ENCODE assay signal across 8 cellular contexts in genomic region chr6:139323511-139324445, GRCh38. TPM values are rescaled to one million over a fixed set of nuclear protein-coding genes. Genes with fewer than 3 reads are reported as not detected.
DNase-seq lines count a peak whose midpoint lies in the region; ATAC-seq, FAIRE-seq and TF ChIP-seq lines count a peak whose summit lies in the region.

No MANE protein-coding gene starts in this region.

- FAIRE-seq in GM12892 (lab: Jason Lieb, UNC): peak; percentile 72

- no peak for TF ChIP-seq POLR2A in GM12892 (IDR thresholded peaks at IDR 0.05; ENCODE audit: low read depth, low read length)

- H3K9me3 ChIP-seq in skeletal muscle satellite cell (replicated peaks; ENCODE audit: low read length): no peaks in the 10 kb centered on the region

- peaks cover 11% of the 10 kb centered on the region for H3K9me3 Mint-ChIP-seq in activated naive CD4-positive, alpha-beta T cell treated with anti-CD3 and anti-CD28 coated beads for 36 hours

- intact Hi-C loops in activated naive CD4-positive, alpha-beta T cell treated with anti-CD3 and anti-CD28 coated beads for 36 hours (cut with micrococcal nuclease): loop anchor here (1.0 to 2.0 kb wide), 5 partner anchors 15 to 730 kb away; partner anchors contain the start of gene TXLNB
- intact Hi-C loops in left ventricle myocardium superior (cut with micrococcal nuclease): no loop called here

- peak overlapping the region; percentile 97 for H3K27ac Mint-ChIP-seq in activated naive CD4-positive, alpha-beta T cell treated with anti-CD3 and anti-CD28 coated beads for 36 hours

- H3K4me3 Mint-ChIP-seq in activated naive CD4-positive, alpha-beta T cell treated with anti-CD3 and anti-CD28 coated beads for 36 hours: peak overlapping the region; percentile 77

- peaks cover 31% of the 10 kb centered on the region for H3K4me1 Mint-ChIP-seq in activated naive CD4-positive, alpha-beta T cell treated with anti-CD3 and anti-CD28 coated beads for 36 hours (ENCODE audit: low read depth)

- no peaks in the 10 kb centered on the region for H3K27me3 Mint-ChIP-seq in activated naive CD4-positive, alpha-beta T cell treated with anti-CD3 and anti-CD28 coated beads for 36 hours (ENCODE audit: low read depth)

- peak overlapping the region; percentile 4 for H3K4me3 ChIP-seq in skeletal muscle satellite cell (ENCODE audit: low read length)

- H3K9ac ChIP-seq in skeletal muscle satellite cell (ENCODE audit: low read depth, low read length): no peak overlapping the region

- H3K4me1 ChIP-seq in skeletal muscle satellite cell (ENCODE audit: control insufficient read depth, insufficient read depth, low read length): peaks cover 6% of the 10 kb centered on the region

- no peaks in the 10 kb centered on the region for H3K36me3 ChIP-seq in skeletal muscle satellite cell (ENCODE audit: insufficient read depth, low read length)

- CTCF ChIA-PET in activated naive CD4-positive, alpha-beta T cell treated with anti-CD3 and anti-CD28 coated beads for 36 hours (lab: Charles Lee): interaction anchor here (0.5 to 0.9 kb wide), 4 partner anchors 14 to 177 kb away, joined by 3 to 7 read pairs (median 3); partner anchors contain the start of gene TXLNB

- H3K36me3 Mint-ChIP-seq in activated naive CD4-positive, alpha-beta T cell treated with anti-CD3 and anti-CD28 coated beads for 36 hours (ENCODE audit: low read depth): peaks cover 7% of the 10 kb centered on the region

- H3K27me3 ChIP-seq in skeletal muscle satellite cell (ENCODE audit: control insufficient read depth, insufficient read depth, low read length): no peaks in the 10 kb centered on the region

- H3K4me2 ChIP-seq in skeletal muscle satellite cell (ENCODE audit: low read length): peak overlapping the region; percentile 67

- ATAC-seq in HG02970 (IDR thresholded peaks at IDR 0.05; ENCODE audit: low FRiP score, unreplicated experiment) (peak; percentile 52), left ventricle myocardium superior (peak; percentile 86), GM19463 (IDR thresholded peaks at IDR 0.05; ENCODE audit: unreplicated experiment) (no peak)

- DNase-seq in GM12892 (ENCODE audit: insufficient read length) (no peak), SK-N-DZ (ENCODE audit: low spot score) (peak; percentile 50), left ventricle myocardium superior (peak; percentile 62), cerebellum (ENCODE audit: low spot score) (no peak)
- peak; percentile 88 for DNase-seq in activated naive CD4-positive, alpha-beta T cell treated with anti-CD3 and anti-CD28 coated beads for 36 hours

RNA-seq across cellular contexts. Expression of gene TXLNB, which starts 32.0 kb away (rescaled TPM):
- 1.7 TPM for polyA plus RNA-seq in GM12892 (2012; ENCODE audit: missing spikeins)
- polyA plus RNA-seq in SK-N-DZ (2014; cell fraction: cytosol; rRNA removed): 0.02 TPM in 1 of 2 replicates, not detected in the other
- polyA plus RNA-seq in SK-N-DZ (2014; cell fraction: nucleus; rRNA removed): 0.05 TPM in 1 of 2 replicates, not detected in the other
- under 1 TPM; 0.10 to 0.14 TPM for total RNA-seq in activated naive CD4-positive, alpha-beta T cell treated with anti-CD3 and anti-CD28 coated beads for 36 hours
- total RNA-seq in left ventricle myocardium superior: 133 TPM
- total RNA-seq in skeletal muscle satellite cell (2012; rRNA removed): 0.25 and 0.87 TPM in 2 replicates
- total RNA-seq in cerebellum: 0.73 TPM

RNA-seq across cellular contexts. Expression of gene CITED2, which starts 50.7 kb away (rescaled TPM):
- 4.3 TPM for polyA plus RNA-seq in GM12892 (2012; ENCODE audit: missing spikeins)
- 23.8 and 28.0 TPM in 2 replicates for polyA plus RNA-seq in SK-N-DZ (2014; cell fraction: cytosol; rRNA removed)
- 11.1 and 19.5 TPM in 2 replicates for polyA plus RNA-seq in SK-N-DZ (2014; cell fraction: nucleus; rRNA removed)
- 10 to 100 TPM; 22.9 to 23.8 TPM for total RNA-seq in activated naive CD4-positive, alpha-beta T cell treated with anti-CD3 and anti-CD28 coated beads for 36 hours
- total RNA-seq in left ventricle myocardium superior (172 TPM), cerebellum (53.0 TPM)
- 85.2 and 86.9 TPM in 2 replicates for total RNA-seq in skeletal muscle satellite cell (2012; rRNA removed)

Comparison
In these comparisons a context has a peak if more than half of its experiments do, and no peak if none do; other contexts are left out.
1. DNase-seq: peak in SK-N-DZ (single experiment), activated naive CD4-positive, alpha-beta T cell treated with anti-CD3 and anti-CD28 coated beads for 36 hours (single experiment) and left ventricle myocardium superior (single experiment); none in GM12892 (single experiment) and cerebellum (single experiment).
2. RNA of gene TXLNB, which starts 32.0 kb away (total RNA-seq): 133 TPM in left ventricle myocardium superior (single experiment); 0.73 TPM in cerebellum (single experiment) and 0.10 to 0.14 TPM in activated naive CD4-positive, alpha-beta T cell treated with anti-CD3 and anti-CD28 coated beads for 36 hours; every median in the first group is over 10 times any median in the second.